ENCODE assay signal across 8 cellular contexts in genomic region chr6:160137989-160138835, GRCh38. TPM values are rescaled to one million over a fixed set of nuclear protein-coding genes. Genes with fewer than 3 reads are reported as not detected.
DNase-seq lines count a peak whose midpoint lies in the region; ATAC-seq and TF ChIP-seq lines count a peak whose summit lies in the region.

No MANE protein-coding gene starts in this region.

- peak; percentile 85 for TF ChIP-seq CTCF in epithelial cell of esophagus (IDR thresholded peaks at IDR 0.05; ENCODE audit: insufficient read depth, low read depth, low read length, missing control alignments)

- DNase-seq in NCI-H2196 (lab: John Stamatoyannopoulos, UW; ENCODE audit: unreplicated experiment) (peak; percentile 30), NCI-H2196 treated with DMSO at 0.1 percent for 48 hours (lab: John Stamatoyannopoulos, UW; ENCODE audit: unreplicated experiment) (no peak), NCI-H226 (peak; percentile 50), epithelial cell of esophagus (ENCODE audit: low read depth) (peak; percentile 71)
- peak; percentile 24 to 34 for DNase-seq in activated CD8-positive, alpha-beta memory T cell treated with anti-CD3 and anti-CD28 coated beads for 4 hours (ENCODE audit: low read depth in 2 of 2)
- peak; percentile 29 to 70 (median 61) for DNase-seq in naive thymus-derived CD4-positive, alpha-beta T cell
- DNase-seq in stimulated activated naive CD8-positive, alpha-beta T cell treated with anti-CD3 and anti-CD28 coated beads, Interleukin-15, Interleukin-2, amounts not matched to agents 100 U/mL and 50 U/mL, for 24 hours, result peak; percentile 66

- no peaks in the 10 kb centered on the region for H3K27me3 ChIP-seq in naive thymus-derived CD4-positive, alpha-beta T cell (ENCODE audit: control insufficient read depth in 2 of 2, insufficient read depth in 2 of 2, low read length in 2 of 2)

- peak; percentile 53 for ATAC-seq in HG02798 (IDR thresholded peaks at IDR 0.05; ENCODE audit: poor library complexity, unreplicated experiment)
- peak; percentile 76 for ATAC-seq in naive thymus-derived CD4-positive, alpha-beta T cell
- ATAC-seq in stimulated activated naive CD8-positive, alpha-beta T cell treated with anti-CD3 and anti-CD28 coated beads, Interleukin-15, Interleukin-2, amounts not matched to agents 100 U/mL and 50 U/mL, for 24 hours, result peak; percentile 51

- no peak overlapping the region for H3K4me3 ChIP-seq in epithelial cell of esophagus (ENCODE audit: low read length)
- no peak overlapping the region for H3K4me3 ChIP-seq in naive thymus-derived CD4-positive, alpha-beta T cell (ENCODE audit: low read length)

- CTCF ChIA-PET in naive thymus-derived CD4-positive, alpha-beta T cell (lab: Charles Lee), result interaction anchor here (0.8 to 3.0 kb wide), 4 partner anchors 12 to 395 kb away, joined by 3 to 22 read pairs (median 9); no protein-coding TSS in a partner anchor

- no peaks in the 10 kb centered on the region for H3K9me3 ChIP-seq in naive thymus-derived CD4-positive, alpha-beta T cell (ENCODE audit: control insufficient read depth in 2 of 3, low read length in 3 of 3)

- peaks cover 0 to 4% (median 3%) of the 10 kb centered on the region in 5 donors for H3K36me3 Mint-ChIP-seq in naive thymus-derived CD4-positive, alpha-beta T cell

- no peak overlapping the region for H3K4me3 Mint-ChIP-seq in naive thymus-derived CD4-positive, alpha-beta T cell

- peaks cover 0 to 4% of the 10 kb centered on the region in 2 donors for H3K4me1 ChIP-seq in naive thymus-derived CD4-positive, alpha-beta T cell (ENCODE audit: control insufficient read depth in 2 of 2, insufficient read depth in 2 of 2, low read length in 2 of 2)

- POLR2A ChIA-PET in naive thymus-derived CD4-positive, alpha-beta T cell (lab: Charles Lee), result no interaction called here

- H3K27me3 Mint-ChIP-seq in naive thymus-derived CD4-positive, alpha-beta T cell, result peaks cover 0 to 6% (median 0%) of the 10 kb centered on the region in 5 donors

- H3K4me1 Mint-ChIP-seq in naive thymus-derived CD4-positive, alpha-beta T cell, result peaks cover 0 to 10% (median 9%) of the 10 kb centered on the region in 7 donors

- H3K9me3 Mint-ChIP-seq in naive thymus-derived CD4-positive, alpha-beta T cell, result no peaks in the 10 kb centered on the region

- H3K27ac ChIP-seq in naive thymus-derived CD4-positive, alpha-beta T cell (ENCODE audit: low read depth, low read length), result no peak overlapping the region

- peak overlapping the region in 3 of 9 donors; percentile 9 to 65 (median 28) for H3K27ac Mint-ChIP-seq in naive thymus-derived CD4-positive, alpha-beta T cell

- intact Hi-C loops in naive thymus-derived CD4-positive, alpha-beta T cell (cut with micrococcal nuclease), result loop anchor here (1.0 to 5.0 kb wide), 5 partner anchors 275 to 1234 kb away; no protein-coding TSS in a partner anchor

- H3K36me3 ChIP-seq in naive thymus-derived CD4-positive, alpha-beta T cell (ENCODE audit: control insufficient read depth in 2 of 3, insufficient read depth in 3 of 3, low read length in 3 of 3), result no peaks in the 10 kb centered on the region

RNA-seq across cellular contexts. Expression of gene SLC22A1, which starts 16.6 kb away (rescaled TPM):
- 1 to 10 TPM in 3 of 5 experiments, under 1 TPM in 1, not detected in 1; 0.39 to 2.2 (median 1.3) TPM for total RNA-seq in naive thymus-derived CD4-positive, alpha-beta T cell
- polyA plus RNA-seq in naive thymus-derived CD4-positive, alpha-beta T cell, result not detected
